ENCODE assay signal across 11 cellular contexts in genomic region chr10:22631185-22631584, GRCh38.
DNase-seq lines count a peak whose midpoint lies in the region; ATAC-seq and TF ChIP-seq lines count a peak whose summit lies in the region.
"Had no signal": no experiment of that assay in that cellular context is flagged by ENCODE, and none has a peak within 500 bp of the region (broad histone marks: within the 10 kb centered on the region; RNA-seq: fewer than 3 reads in every experiment).

No MANE protein-coding gene starts in this region.

- no peaks in the 10 kb centered on the region for H3K27me3 Mint-ChIP-seq in T-helper 1 cell treated with Interleukin-12 subunit alpha and Interleukin-12 subunit beta and Interleukin-4 antibody, amounts not matched to agents 30 μg/mL and 1 μg/mL, for 36 hours (ENCODE audit: low read depth)
- peaks cover 8% of the 10 kb centered on the region for H3K27me3 Mint-ChIP-seq in endothelial cell (ENCODE audit: unreplicated experiment)
- H3K27me3 Mint-ChIP-seq in stimulated activated naive CD8-positive, alpha-beta T cell treated with anti-CD3 and anti-CD28 coated beads, Interleukin-15, amount 100 ng/mL, for 72 hours, result no peaks in the 10 kb centered on the region

- no peaks in the 10 kb centered on the region for H3K9me3 Mint-ChIP-seq in T-helper 1 cell treated with Interleukin-12 subunit alpha and Interleukin-12 subunit beta and Interleukin-4 antibody, amounts not matched to agents 30 μg/mL and 1 μg/mL, for 36 hours
- H3K9me3 Mint-ChIP-seq in endothelial cell (ENCODE audit: unreplicated experiment), result no peaks in the 10 kb centered on the region
- no peaks in the 10 kb centered on the region for H3K9me3 Mint-ChIP-seq in stimulated activated naive CD8-positive, alpha-beta T cell treated with anti-CD3 and anti-CD28 coated beads, Interleukin-15, amount 100 ng/mL, for 72 hours

- DNase-seq in T-helper 1 cell (no peak), Peyer's patch (no peak), endothelial cell (ENCODE audit: low spot score) (no peak)
- DNase-seq in stimulated activated naive CD8-positive, alpha-beta T cell treated with anti-CD3 and anti-CD28 coated beads, Interleukin-15, amount 100 ng/mL, for 72 hours, result no peak
- DNase-seq: 8988T, NCI-H748 treated with DMSO at 0.1 percent for 48 hours, sigmoid colon had no signal

- H3K4me3 ChIP-seq in Peyer's patch, result no peak overlapping the region
- H3K4me3 ChIP-seq: sigmoid colon had no signal

- H3K36me3 ChIP-seq in Peyer's patch, result no peaks in the 10 kb centered on the region
- H3K36me3 ChIP-seq: sigmoid colon had no signal

- no peaks in the 10 kb centered on the region for H3K9me3 ChIP-seq in Peyer's patch
- H3K9me3 ChIP-seq: sigmoid colon had no signal

- no peak for TF ChIP-seq POLR2A in Peyer's patch (IDR thresholded peaks at IDR 0.05)

- H3K27ac ChIP-seq in Peyer's patch, result peak overlapping the region; percentile 72 to 79 (median 74)

- H3K27ac Mint-ChIP-seq in T-helper 1 cell treated with Interleukin-12 subunit alpha and Interleukin-12 subunit beta and Interleukin-4 antibody, amounts not matched to agents 30 μg/mL and 1 μg/mL, for 36 hours, result peak overlapping the region; percentile 94
- peak overlapping the region; percentile 100 for H3K27ac Mint-ChIP-seq in endothelial cell (ENCODE audit: unreplicated experiment)
- H3K27ac Mint-ChIP-seq in stimulated activated naive CD8-positive, alpha-beta T cell treated with anti-CD3 and anti-CD28 coated beads, Interleukin-15, amount 100 ng/mL, for 72 hours, result peak overlapping the region; percentile 96

- peaks cover 21% of the 10 kb centered on the region for H3K36me3 Mint-ChIP-seq in T-helper 1 cell treated with Interleukin-12 subunit alpha and Interleukin-12 subunit beta and Interleukin-4 antibody, amounts not matched to agents 30 μg/mL and 1 μg/mL, for 36 hours (ENCODE audit: low read depth)
- H3K36me3 Mint-ChIP-seq in endothelial cell (ENCODE audit: low read depth, unreplicated experiment), result peaks cover 9% of the 10 kb centered on the region

- H3K4me3 Mint-ChIP-seq in T-helper 1 cell treated with Interleukin-12 subunit alpha and Interleukin-12 subunit beta and Interleukin-4 antibody, amounts not matched to agents 30 μg/mL and 1 μg/mL, for 36 hours, result no peak overlapping the region
- no peak overlapping the region for H3K4me3 Mint-ChIP-seq in endothelial cell (ENCODE audit: unreplicated experiment)
- peak overlapping the region; percentile 63 to 83 for H3K4me3 Mint-ChIP-seq in stimulated activated naive CD8-positive, alpha-beta T cell treated with anti-CD3 and anti-CD28 coated beads, Interleukin-15, amount 100 ng/mL, for 72 hours

- TF ChIP-seq CTCF in Peyer's patch (IDR thresholded peaks at IDR 0.05) (no peak), endothelial cell (IDR thresholded peaks at IDR 0.05; ENCODE audit: unreplicated experiment) (no peak)

- H3K4me1 Mint-ChIP-seq in T-helper 1 cell treated with Interleukin-12 subunit alpha and Interleukin-12 subunit beta and Interleukin-4 antibody, amounts not matched to agents 30 μg/mL and 1 μg/mL, for 36 hours (ENCODE audit: low read depth), result peaks cover 77% of the 10 kb centered on the region
- H3K4me1 Mint-ChIP-seq in endothelial cell (ENCODE audit: unreplicated experiment), result peaks cover 87% of the 10 kb centered on the region
- peaks cover 94% of the 10 kb centered on the region for H3K4me1 Mint-ChIP-seq in stimulated activated naive CD8-positive, alpha-beta T cell treated with anti-CD3 and anti-CD28 coated beads, Interleukin-15, amount 100 ng/mL, for 72 hours

- ATAC-seq in stimulated activated naive CD8-positive, alpha-beta T cell treated with anti-CD3 and anti-CD28 coated beads, Interleukin-15, amount 100 ng/mL, for 72 hours, result no peak
- no peak for ATAC-seq in GM21526 (IDR thresholded peaks at IDR 0.05; ENCODE audit: low FRiP score, unreplicated experiment)
- no peak for ATAC-seq in HG03196 (IDR thresholded peaks at IDR 0.05; ENCODE audit: unreplicated experiment)
- no peak for ATAC-seq in HG03521 (IDR thresholded peaks at IDR 0.05; ENCODE audit: unreplicated experiment)

- H3K27me3 ChIP-seq in Peyer's patch, result no peaks in the 10 kb centered on the region
- H3K27me3 ChIP-seq: sigmoid colon had no signal

- H3K4me1 ChIP-seq in Peyer's patch, result peaks cover 0 to 28% (median 2%) of the 10 kb centered on the region in 4 donors

Comparison
In these comparisons a context has a peak if more than half of its experiments do, and no peak if none do; other contexts are left out.
1. H3K4me3 Mint-ChIP-seq: peak in stimulated activated naive CD8-positive, alpha-beta T cell treated with anti-CD3 and anti-CD28 coated beads, Interleukin-15, amount 100 ng/mL, for 72 hours (2 of 2); none in T-helper 1 cell treated with Interleukin-12 subunit alpha and Interleukin-12 subunit beta and Interleukin-4 antibody, amounts not matched to agents 30 μg/mL and 1 μg/mL, for 36 hours (single experiment) and endothelial cell (single experiment).
2. Peak in every context shown above with its lines, with median percentiles within 50 percentile points of each other: H3K27ac Mint-ChIP-seq.